In genomic region chr6:105317607-105318533, GRCh38 we compare ENCODE assay signal across 8 cellular contexts.
DNase-seq lines count a peak whose midpoint lies in the region; FAIRE-seq and TF ChIP-seq lines count a peak whose summit lies in the region.

No MANE protein-coding gene starts in this region.

- no peak overlapping the region for H3K14ac ChIP-seq in mesenchymal stem cell (ENCODE audit: low read length in 2 of 2)

- CTCF ChIA-PET in mammary epithelial cell (lab: Charles Lee; ENCODE audit: low non-redundant PET), result interaction anchor here (0.6 to 0.9 kb wide), 2 partner anchors 85 to 137 kb away, joined by 4 to 5 read pairs; partner anchors contain the start of gene PREP

- H2BK5ac ChIP-seq in mesenchymal stem cell (ENCODE audit: low read depth, low read length, poor library complexity, severe bottlenecking), result no peak overlapping the region

- H3K36me3 ChIP-seq in GM06990 (ENCODE audit: control insufficient read depth, insufficient read depth, low read length) (no peaks in the 10 kb centered on the region; the same call in 1 of the 2 replicates), mammary epithelial cell (ENCODE audit: insufficient read depth, low read length) (peaks cover 18% of the 10 kb centered on the region), mesenchymal stem cell (ENCODE audit: control insufficient read depth in 1 of 2, insufficient read depth in 2 of 2, low read depth in 1 of 2, low read length in 2 of 2) (peaks cover 0 to 58% of the 10 kb centered on the region in 2 experiments)

- 98% methylated on average over 6 of the region's 6 CpGs for WGBS in mammary epithelial cell (ENCODE audit: low coverage, missing lambda C conversion rate)
- 98% methylated on average over 6 of the region's 6 CpGs for WGBS in mesenchymal stem cell

- intact Hi-C loops in mammary epithelial cell (cut with micrococcal nuclease), result loop anchor here (1.0 to 5.0 kb wide), 4 partner anchors 45 to 181 kb away; partner anchors contain the start of gene PREP

- H3K4me1 ChIP-seq in mammary epithelial cell (ENCODE audit: insufficient read depth, low read length) (peaks cover 29% of the 10 kb centered on the region), mesenchymal stem cell (ENCODE audit: control insufficient read depth, insufficient read depth, low read depth, low read length) (peaks cover 4% of the 10 kb centered on the region)

- DNase-seq in GM06990 (ENCODE audit: extremely low read depth, insufficient read length) (no peak), mammary epithelial cell (no peak), mesenchymal stem cell (no peak), mucosa of gallbladder (ENCODE audit: low spot score) (no peak), GDM1 (lab: John Stamatoyannopoulos, UW) (no peak), retina (no peak), HTR-8/SVneo (ENCODE audit: insufficient read length, low spot score) (no peak)

- TF ChIP-seq CTCF in GM06990 (IDR thresholded peaks at IDR 0.05; ENCODE audit: insufficient read depth, low read length, poor library complexity, severe bottlenecking) (peak; percentile 41), mammary epithelial cell (conservative IDR thresholded peaks at IDR 0.05 in 1 of 2, IDR thresholded peaks at IDR 0.05 in 1 of 2; ENCODE audit: extremely low read depth in 1 of 2, insufficient read depth in 1 of 2, low read depth in 1 of 2, low read length in 2 of 2) (peak; percentile 36 to 62)

- H3K9me3 ChIP-seq in mammary epithelial cell (replicated peaks; ENCODE audit: insufficient read depth, low read length) (no peaks in the 10 kb centered on the region), mesenchymal stem cell (ENCODE audit: control insufficient read depth, low read length) (no peaks in the 10 kb centered on the region)

- peak overlapping the region; percentile 37 for H3K4me2 ChIP-seq in mammary epithelial cell (ENCODE audit: insufficient read depth, low read depth, low read length)
- H3K4me2 ChIP-seq in mesenchymal stem cell (ENCODE audit: low read length, poor library complexity, severe bottlenecking), result no peak overlapping the region

- in situ Hi-C loops in mammary epithelial cell (cut with MboI; ENCODE audit: low sequenced_read_pairs in 2 of 2), result no loop called here

- no peak overlapping the region for H4K8ac ChIP-seq in mesenchymal stem cell (ENCODE audit: low read length)

- no peak overlapping the region for H3K23ac ChIP-seq in mesenchymal stem cell (ENCODE audit: low read length in 2 of 2)

- dilution Hi-C loops in mammary epithelial cell (cut with HindIII; ENCODE audit: low sequenced_read_pairs), result no loop called here

- H4K91ac ChIP-seq in mesenchymal stem cell (ENCODE audit: low read length), result no peak overlapping the region

- H2AFZ ChIP-seq in mammary epithelial cell (ENCODE audit: low read depth, low read length), result no peak overlapping the region
- no peak overlapping the region for H2AFZ ChIP-seq in mesenchymal stem cell (ENCODE audit: low read depth, low read length)

- H3K27ac ChIP-seq in mammary epithelial cell (ENCODE audit: insufficient read depth, low read depth, low read length) (peak overlapping the region; percentile 45), mesenchymal stem cell (ENCODE audit: low read length, poor library complexity, severe bottlenecking) (peak overlapping the region; percentile 61)

- BruUV-seq in mammary epithelial cell (replicated peaks; lab: Mats Ljungman, UMichigan), result no TSS peak

- no peak overlapping the region for H3K4ac ChIP-seq in mesenchymal stem cell (ENCODE audit: low read depth in 1 of 2, low read length in 2 of 2)

- H3K79me2 ChIP-seq in mammary epithelial cell (ENCODE audit: insufficient read depth, low read length), result peaks cover 30% of the 10 kb centered on the region

- H2AK5ac ChIP-seq in mesenchymal stem cell (ENCODE audit: low read length, severe bottlenecking), result no peak overlapping the region

- no peak for TF ChIP-seq EP300 in Ishikawa (IDR thresholded peaks at IDR 0.05; ENCODE audit: borderline replicate concordance)

- H2BK12ac ChIP-seq in mesenchymal stem cell (ENCODE audit: low read length in 2 of 2), result no peak overlapping the region

- no peak overlapping the region for H3K18ac ChIP-seq in mesenchymal stem cell (ENCODE audit: low read depth in 1 of 2, low read length in 2 of 2)

- H3K27me3 ChIP-seq in GM06990 (replicated peaks; ENCODE audit: control insufficient read depth, insufficient read depth, low read length) (no peaks in the 10 kb centered on the region), mammary epithelial cell (ENCODE audit: insufficient read depth, low read length) (no peaks in the 10 kb centered on the region), mesenchymal stem cell (ENCODE audit: control insufficient read depth in 1 of 2, insufficient read depth in 1 of 2, low read length in 2 of 2) (no peaks in the 10 kb centered on the region)

- TF ChIP-seq RAD21 in Ishikawa (IDR thresholded peaks at IDR 0.05; ENCODE audit: low read depth), result peak; percentile 60

- H2BK120ac ChIP-seq in mesenchymal stem cell (ENCODE audit: low read depth, low read length), result no peak overlapping the region

- FAIRE-seq in HTR-8/SVneo (lab: Jason Lieb, UNC), result no peak

- H3K9ac ChIP-seq in mammary epithelial cell (ENCODE audit: insufficient read depth, low read length) (no peak overlapping the region), mesenchymal stem cell (ENCODE audit: low read length) (no peak overlapping the region)

- H4K20me1 ChIP-seq in mammary epithelial cell (ENCODE audit: insufficient read depth, low read length), result no peaks in the 10 kb centered on the region

- no peak overlapping the region for H3K4me3 ChIP-seq in GM06990 (replicated peaks; ENCODE audit: low read depth, low read length)
- H3K4me3 ChIP-seq in mammary epithelial cell (replicated peaks in 1 of 3; ENCODE audit: insufficient read depth in 1 of 3, low read depth in 2 of 3, low read length in 3 of 3), result no peak overlapping the region
- H3K4me3 ChIP-seq in mesenchymal stem cell (ENCODE audit: insufficient read depth in 1 of 2, low read depth in 1 of 2, low read length in 2 of 2), result no peak overlapping the region

- H3K79me1 ChIP-seq in mesenchymal stem cell (replicated peaks; ENCODE audit: low read length, poor library complexity, severe bottlenecking), result peaks cover 7% of the 10 kb centered on the region

- H2BK15ac ChIP-seq in mesenchymal stem cell (ENCODE audit: low read depth, poor library complexity, severe bottlenecking), result no peak overlapping the region

TF ChIP-seq in Ishikawa, 13 proteins besides CTCF, POLR2A, EP300 and RAD21:
- no peak for TF ChIP-seq FOXM1 (IDR thresholded peaks at IDR 0.05; ENCODE audit: borderline replicate concordance, low read depth)
